Comparison of ENCODE assay signal across 8 cellular contexts in the genomic region with DNA sequence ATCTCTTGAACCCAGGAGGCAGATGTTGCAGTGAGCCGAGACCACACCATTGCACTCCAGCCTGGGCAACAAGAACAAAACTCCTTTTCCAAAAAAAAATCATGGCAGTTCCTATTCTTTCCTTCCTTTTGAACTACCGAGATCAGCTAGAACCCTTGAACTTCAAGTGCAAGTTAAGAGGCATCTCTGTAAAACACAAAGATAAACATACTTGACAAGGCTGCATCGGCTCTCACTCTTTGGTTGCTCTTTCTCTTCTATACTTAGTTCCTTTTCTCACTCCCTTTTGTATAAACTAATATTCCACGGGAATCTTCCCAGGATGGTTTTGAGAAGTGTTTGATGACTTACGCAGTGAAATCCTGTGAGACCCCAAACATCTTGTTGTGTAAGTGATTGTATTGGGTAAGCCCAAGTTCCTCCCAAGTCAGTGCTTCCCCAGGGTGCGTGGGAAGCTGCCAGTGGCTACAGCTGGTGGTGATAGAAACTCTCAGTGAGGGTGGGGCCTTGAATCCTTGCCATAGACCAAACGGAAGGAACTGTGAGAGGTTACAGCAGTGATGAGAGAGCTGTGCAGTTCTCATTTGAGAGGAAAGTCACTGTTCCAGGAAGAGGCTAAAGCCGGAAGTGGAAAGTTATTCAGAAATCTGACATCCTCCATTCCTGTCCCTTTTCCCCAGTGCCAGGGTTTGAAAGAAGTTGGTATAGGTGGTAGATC. TPM values are rescaled to one million over a fixed set of nuclear protein-coding genes. Genes with fewer than 3 reads are reported as not detected.
DNase-seq lines count a peak whose midpoint lies in the region; TF ChIP-seq lines count a peak whose summit lies in the region.

No MANE protein-coding gene starts in this region.

- H3K23ac ChIP-seq in mesenchymal stem cell (ENCODE audit: low read length in 2 of 2): no peak overlapping the region

- no peak overlapping the region for H2BK12ac ChIP-seq in mesenchymal stem cell (ENCODE audit: low read length in 2 of 2)

- intact Hi-C loops in uterus (cut with DNase I; ENCODE audit: low total_unique reads): no loop called here
- intact Hi-C loops in activated T-helper 2 cell treated with anti-CD3 and anti-CD28 coated beads, Interferon-gamma antibody, Interleukin-2, Interleukin-4, amounts not matched to agents 10 μg/mL and 5 μg/mL and 100 μg/mL, durations not matched to agents 14 hours and 24 hours and 36 hours (cut with micrococcal nuclease): no loop called here

- H3K4me1 ChIP-seq in mesenchymal stem cell (ENCODE audit: control insufficient read depth, insufficient read depth, low read depth, low read length): peaks cover 13% of the 10 kb centered on the region
- H3K4me1 ChIP-seq in uterus: peaks cover 28 to 32% of the 10 kb centered on the region in 2 donors
- no peaks in the 10 kb centered on the region for H3K4me1 ChIP-seq in MM.1S (ENCODE audit: low read length)

- H3K4me2 ChIP-seq in mesenchymal stem cell (ENCODE audit: low read length, poor library complexity, severe bottlenecking) (no peak overlapping the region), MM.1S (ENCODE audit: low read depth, low read length) (no peak overlapping the region)

- H4K91ac ChIP-seq in mesenchymal stem cell (ENCODE audit: low read length): no peak overlapping the region

- H3K4me1 Mint-ChIP-seq in activated T-helper 2 cell treated with anti-CD3 and anti-CD28 coated beads, Interferon-gamma antibody, Interleukin-2, Interleukin-4, amounts not matched to agents 10 μg/mL and 5 μg/mL and 100 μg/mL, durations not matched to agents 14 hours and 24 hours and 36 hours (ENCODE audit: low read depth): no peaks in the 10 kb centered on the region

- peak in 1 of 2 donors; percentile 12 for TF ChIP-seq POLR2A in uterus (IDR thresholded peaks at IDR 0.05)

- no peaks in the 10 kb centered on the region for H3K27me3 Mint-ChIP-seq in activated T-helper 2 cell treated with anti-CD3 and anti-CD28 coated beads, Interferon-gamma antibody, Interleukin-2, Interleukin-4, amounts not matched to agents 10 μg/mL and 5 μg/mL and 100 μg/mL, durations not matched to agents 14 hours and 24 hours and 36 hours (ENCODE audit: low read depth)

- peak overlapping the region; percentile 83 for H3K9ac ChIP-seq in mesenchymal stem cell (ENCODE audit: low read length)
- no peak overlapping the region for H3K9ac ChIP-seq in MM.1S (ENCODE audit: low read length)

- H3K27ac ChIP-seq in caudate nucleus (ENCODE audit: low read depth, low read length) (peak overlapping the region; percentile 98), mesenchymal stem cell (ENCODE audit: low read length, poor library complexity, severe bottlenecking) (peak overlapping the region; percentile 97), uterus (peak overlapping the region; percentile 91 to 95), MM.1S (ENCODE audit: low read length) (no peak overlapping the region)

- 16% methylated on average over 6 of the region's 8 CpGs for WGBS in mesenchymal stem cell

- H2AK5ac ChIP-seq in mesenchymal stem cell (ENCODE audit: low read length, severe bottlenecking): no peak overlapping the region

- no peaks in the 10 kb centered on the region for H3F3A ChIP-seq in MM.1S (ENCODE audit: insufficient read depth, low read length)

- peaks cover 81% of the 10 kb centered on the region for H3K36me3 Mint-ChIP-seq in activated T-helper 2 cell treated with anti-CD3 and anti-CD28 coated beads, Interferon-gamma antibody, Interleukin-2, Interleukin-4, amounts not matched to agents 10 μg/mL and 5 μg/mL and 100 μg/mL, durations not matched to agents 14 hours and 24 hours and 36 hours (ENCODE audit: low read depth)

- H3K79me1 ChIP-seq in mesenchymal stem cell (replicated peaks; ENCODE audit: low read length, poor library complexity, severe bottlenecking): peaks cover 4% of the 10 kb centered on the region

- H3K9me2 ChIP-seq in MM.1S (replicated peaks; ENCODE audit: insufficient read depth, low read length): no peaks in the 10 kb centered on the region

- H3K9me3 Mint-ChIP-seq in activated T-helper 2 cell treated with anti-CD3 and anti-CD28 coated beads, Interferon-gamma antibody, Interleukin-2, Interleukin-4, amounts not matched to agents 10 μg/mL and 5 μg/mL and 100 μg/mL, durations not matched to agents 14 hours and 24 hours and 36 hours: no peaks in the 10 kb centered on the region

- H3K36me3 ChIP-seq in mesenchymal stem cell (ENCODE audit: control insufficient read depth in 1 of 2, insufficient read depth in 2 of 2, low read depth in 1 of 2, low read length in 2 of 2): peaks cover 19 to 38% of the 10 kb centered on the region in 2 experiments
- H3K36me3 ChIP-seq in uterus: no peaks in the 10 kb centered on the region
- peaks cover 9% of the 10 kb centered on the region; the same call in 1 of the 2 replicates for H3K36me3 ChIP-seq in MM.1S (replicated peaks; ENCODE audit: insufficient read depth, low read length)

- TF ChIP-seq CTCF in uterus (IDR thresholded peaks at IDR 0.05) (no peak), MM.1S (IDR thresholded peaks at IDR 0.05; ENCODE audit: low read length) (no peak)

- no peaks in the 10 kb centered on the region for H4K20me1 ChIP-seq in MM.1S (ENCODE audit: insufficient read depth, low read length)

- peak overlapping the region; percentile 78 for H4K8ac ChIP-seq in mesenchymal stem cell (ENCODE audit: low read length)

- peak; percentile 99 for DNase-seq in GM04503 (ENCODE audit: low read depth)
- DNase-seq in NCI-H1694 treated with DMSO at 0.1 percent for 48 hours (lab: John Stamatoyannopoulos, UW): peak; percentile 44
- DNase-seq in caudate nucleus (lab: John Stamatoyannopoulos, UW): peak in 55 of 61 donors; percentile 18 to 89 (median 68)
- peak; percentile 100 for DNase-seq in mesenchymal stem cell
- DNase-seq in uterus: peak; percentile 94 to 97
- DNase-seq in MM.1S: no peak
- no peak for DNase-seq in activated CD8-positive, alpha-beta memory T cell treated with anti-CD3 and anti-CD28 coated beads, Interleukin-2, amount 50 U/mL, for 48 hours
- no peak for DNase-seq in activated T-helper 2 cell treated with anti-CD3 and anti-CD28 coated beads, Interferon-gamma antibody, Interleukin-2, Interleukin-4, amounts not matched to agents 10 μg/mL and 5 μg/mL and 100 μg/mL, durations not matched to agents 14 hours and 24 hours and 36 hours (ENCODE audit: low spot score)

- H3K18ac ChIP-seq in mesenchymal stem cell (ENCODE audit: low read depth in 1 of 2, low read length in 2 of 2): peak overlapping the region in 1 of 2 experiments; percentile 79

- H3K4ac ChIP-seq in mesenchymal stem cell (ENCODE audit: low read depth in 1 of 2, low read length in 2 of 2): no peak overlapping the region

- H3K4me3 ChIP-seq in mesenchymal stem cell (ENCODE audit: insufficient read depth in 1 of 2, low read depth in 1 of 2, low read length in 2 of 2) (peak overlapping the region in 1 of 2 experiments; percentile 52), uterus (no peak overlapping the region), MM.1S (ENCODE audit: low read length) (no peak overlapping the region)

- H2AFZ ChIP-seq in mesenchymal stem cell (ENCODE audit: low read depth, low read length): no peak overlapping the region
- H2AFZ ChIP-seq in MM.1S (ENCODE audit: low read length): no peak overlapping the region

- H3K27me3 ChIP-seq in mesenchymal stem cell (ENCODE audit: control insufficient read depth in 1 of 2, insufficient read depth in 1 of 2, low read length in 2 of 2): no peaks in the 10 kb centered on the region
- H3K27me3 ChIP-seq in uterus: no peaks in the 10 kb centered on the region
- no peaks in the 10 kb centered on the region for H3K27me3 ChIP-seq in MM.1S (replicated peaks; ENCODE audit: insufficient read depth, low read length)

- H2BK15ac ChIP-seq in mesenchymal stem cell (ENCODE audit: low read depth, poor library complexity, severe bottlenecking): no peak overlapping the region

- H3K9me3 ChIP-seq in mesenchymal stem cell (ENCODE audit: control insufficient read depth, low read length) (no peaks in the 10 kb centered on the region), uterus (no peaks in the 10 kb centered on the region), MM.1S (replicated peaks; ENCODE audit: insufficient read depth, low read length) (no peaks in the 10 kb centered on the region)

- H3K14ac ChIP-seq in mesenchymal stem cell (ENCODE audit: low read length in 2 of 2): no peak overlapping the region

- no peak overlapping the region for H2BK5ac ChIP-seq in mesenchymal stem cell (ENCODE audit: low read depth, low read length, poor library complexity, severe bottlenecking)

- H3K4me3 Mint-ChIP-seq in activated T-helper 2 cell treated with anti-CD3 and anti-CD28 coated beads, Interferon-gamma antibody, Interleukin-2, Interleukin-4, amounts not matched to agents 10 μg/mL and 5 μg/mL and 100 μg/mL, durations not matched to agents 14 hours and 24 hours and 36 hours (ENCODE audit: low read depth): no peak overlapping the region

- H3K27ac Mint-ChIP-seq in activated T-helper 2 cell treated with anti-CD3 and anti-CD28 coated beads, Interferon-gamma antibody, Interleukin-2, Interleukin-4, amounts not matched to agents 10 μg/mL and 5 μg/mL and 100 μg/mL, durations not matched to agents 14 hours and 24 hours and 36 hours: no peak overlapping the region

- H3K79me2 ChIP-seq in MM.1S (ENCODE audit: low read length): no peaks in the 10 kb centered on the region

- peak overlapping the region; percentile 74 for H2BK120ac ChIP-seq in mesenchymal stem cell (ENCODE audit: low read depth, low read length)

RNA-seq across cellular contexts. Expression of a gene that starts 24.1 kb away (rescaled TPM):
- polyA plus RNA-seq in mesenchymal stem cell (2013, experiment 1 of 2): 22.3 TPM
- polyA plus RNA-seq in mesenchymal stem cell (2013, experiment 2 of 2): 21.3 TPM
- total RNA-seq in uterus: 10 to 100 TPM in 3 of 4 donors, 1 to 10 TPM in 1; 9.7 to 65.3 (median 33.2) TPM
- 3.4 and 5.1 TPM in 2 replicates for total RNA-seq in activated T-helper 2 cell treated with anti-CD3 and anti-CD28 coated beads, Interferon-gamma antibody, Interleukin-2, Interleukin-4, amounts not matched to agents 10 μg/mL and 5 μg/mL and 100 μg/mL, durations not matched to agents 14 hours and 24 hours and 36 hours

RNA-seq across cellular contexts. Expression of a gene that starts 28.8 kb away (rescaled TPM):
- polyA plus RNA-seq in mesenchymal stem cell (2013, experiment 1 of 2): 2.6 TPM
- polyA plus RNA-seq in mesenchymal stem cell (2013, experiment 2 of 2): 3.4 TPM
- total RNA-seq in uterus: 10 to 100 TPM in 2 of 4 donors, 1 to 10 TPM in 2; 3.3 to 13.5 (median 7.6) TPM
- 74.5 and 74.6 TPM in 2 replicates for total RNA-seq in activated T-helper 2 cell treated with anti-CD3 and anti-CD28 coated beads, Interferon-gamma antibody, Interleukin-2, Interleukin-4, amounts not matched to agents 10 μg/mL and 5 μg/mL and 100 μg/mL, durations not matched to agents 14 hours and 24 hours and 36 hours

RNA-seq across cellular contexts. Expression of a gene that starts 43.0 kb away (rescaled TPM):
- 52.4 TPM for polyA plus RNA-seq in mesenchymal stem cell (2013, experiment 1 of 2)
- polyA plus RNA-seq in mesenchymal stem cell (2013, experiment 2 of 2): 46.0 TPM
- total RNA-seq in uterus: 100 to 1,000 TPM in 1 of 4 donors, 10 to 100 TPM in 3; 16.1 to 108 (median 56.8) TPM
- total RNA-seq in activated T-helper 2 cell treated with anti-CD3 and anti-CD28 coated beads, Interferon-gamma antibody, Interleukin-2, Interleukin-4, amounts not matched to agents 10 μg/mL and 5 μg/mL and 100 μg/mL, durations not matched to agents 14 hours and 24 hours and 36 hours: 77.0 and 78.1 TPM in 2 replicates

Comparison
In these comparisons a context has a peak if more than half of its experiments do, and no peak if none do; other contexts are left out.
1. DNase-seq: peak in GM04503 (single experiment), NCI-H1694 treated with DMSO at 0.1 percent for 48 hours (single experiment), caudate nucleus (55 of 61), mesenchymal stem cell (single experiment) and uterus (2 of 2); none in MM.1S (single experiment), activated CD8-positive, alpha-beta memory T cell treated with anti-CD3 and anti-CD28 coated beads, Interleukin-2, amount 50 U/mL, for 48 hours (single experiment) and activated T-helper 2 cell treated with anti-CD3 and anti-CD28 coated beads, Interferon-gamma antibody, Interleukin-2, Interleukin-4, amounts not matched to agents 10 μg/mL and 5 μg/mL and 100 μg/mL, durations not matched to agents 14 hours and 24 hours and 36 hours (single experiment).